18 cellular contexts compared by ENCODE assay signal in genomic region chr9:119509291-119509905, GRCh38.
DNase-seq lines count a peak whose midpoint lies in the region; ATAC-seq and TF ChIP-seq lines count a peak whose summit lies in the region.
"Had no signal": no experiment of that assay in that cellular context is flagged by ENCODE, and none has a peak within 500 bp of the region (broad histone marks: within the 10 kb centered on the region; RNA-seq: fewer than 3 reads in every experiment).

No MANE protein-coding gene starts in this region.

- H3K27ac ChIP-seq in RWPE2 (ENCODE audit: poor library complexity, severe bottlenecking) (no peak overlapping the region), foreskin keratinocyte (no peak overlapping the region), trophoblast cell (ENCODE audit: low read depth, low read length) (no peak overlapping the region), MM.1S (ENCODE audit: low read length) (no peak overlapping the region)
- H3K27ac ChIP-seq: BLaER1, HL-60 had no signal

- H3K4me3 ChIP-seq in RWPE2 (ENCODE audit: severe bottlenecking) (no peak overlapping the region), trophoblast cell (ENCODE audit: low read depth, low read length) (no peak overlapping the region), MM.1S (ENCODE audit: low read length) (no peak overlapping the region)
- H3K4me3 ChIP-seq: BLaER1 had no signal

- H3K23ac ChIP-seq in trophoblast cell (ENCODE audit: low read length): no peak overlapping the region

- no peak overlapping the region for H3K4me2 ChIP-seq in trophoblast cell (ENCODE audit: low read length)
- H3K4me2 ChIP-seq in MM.1S (ENCODE audit: low read depth, low read length): no peak overlapping the region
- H3K4me2 ChIP-seq: BLaER1 had no signal

- no peaks in the 10 kb centered on the region for H3K79me1 ChIP-seq in trophoblast cell (ENCODE audit: low read length)

- H4K12ac ChIP-seq in trophoblast cell (ENCODE audit: low read depth, low read length): no peak overlapping the region

- no peaks in the 10 kb centered on the region for H3F3A ChIP-seq in MM.1S (ENCODE audit: insufficient read depth, low read length)

- no peak overlapping the region for H3K18ac ChIP-seq in trophoblast cell (ENCODE audit: low read length)

- H3K4me1 ChIP-seq in RWPE2 (ENCODE audit: insufficient read depth, poor library complexity, severe bottlenecking) (no peaks in the 10 kb centered on the region), foreskin keratinocyte (no peaks in the 10 kb centered on the region), trophoblast cell (ENCODE audit: control insufficient read depth in 1 of 2, insufficient read depth in 2 of 2, low read length in 2 of 2) (no peaks in the 10 kb centered on the region), MM.1S (ENCODE audit: low read length) (no peaks in the 10 kb centered on the region)
- H3K4me1 ChIP-seq: BLaER1, Caco-2 had no signal

- ATAC-seq in RWPE2 (ENCODE audit: low read depth) (peak; percentile 52; the same call in 2 of the 3 replicates), foreskin keratinocyte (peak; percentile 89)
- no peak for ATAC-seq in stimulated activated naive CD8-positive, alpha-beta T cell treated with anti-CD3 and anti-CD28 coated beads, Interleukin-15, Interleukin-2, amounts not matched to agents 100 U/mL and 50 U/mL, for 24 hours

- TF ChIP-seq CTCF in RWPE2 (IDR thresholded peaks at IDR 0.05; ENCODE audit: poor library complexity, severe bottlenecking) (no peak), foreskin keratinocyte (conservative IDR thresholded peaks at IDR 0.05) (no peak), MM.1S (IDR thresholded peaks at IDR 0.05; ENCODE audit: low read length) (no peak)

- H3K79me2 ChIP-seq in trophoblast cell (ENCODE audit: control insufficient read depth, insufficient read depth, low read length, poor library complexity) (no peaks in the 10 kb centered on the region), MM.1S (ENCODE audit: low read length) (no peaks in the 10 kb centered on the region)

- H2BK12ac ChIP-seq in trophoblast cell (ENCODE audit: low read length): no peak overlapping the region

- H2AFZ ChIP-seq in trophoblast cell (ENCODE audit: insufficient read depth, low read length, poor library complexity) (no peak overlapping the region), MM.1S (ENCODE audit: low read length) (no peak overlapping the region)

- no peak overlapping the region for H4K8ac ChIP-seq in trophoblast cell (ENCODE audit: low read depth, low read length)

- H3K4ac ChIP-seq in trophoblast cell (ENCODE audit: low read depth, low read length): no peak overlapping the region

- no peak overlapping the region for H2BK120ac ChIP-seq in trophoblast cell (ENCODE audit: insufficient read depth, low read length, poor library complexity)

- no peak overlapping the region for H3K14ac ChIP-seq in trophoblast cell (ENCODE audit: low read length)

- no peaks in the 10 kb centered on the region for H4K20me1 ChIP-seq in MM.1S (ENCODE audit: insufficient read depth, low read length)
- H4K20me1 ChIP-seq: BLaER1 had no signal

- WGBS in trophoblast cell (ENCODE audit: extremely low coverage, insufficient coverage, insufficient read length): no CpG with 5 or more reads among the region's 2 CpGs

- H3K9ac ChIP-seq in trophoblast cell (ENCODE audit: low read length) (peak overlapping the region; percentile 53), MM.1S (ENCODE audit: low read length) (no peak overlapping the region)
- H3K9ac ChIP-seq: BLaER1 had no signal

- peak; percentile 46 for DNase-seq in NCI-H748 (lab: John Stamatoyannopoulos, UW; ENCODE audit: unreplicated experiment)
- DNase-seq in NCI-H748 treated with DMSO at 0.1 percent for 48 hours (lab: John Stamatoyannopoulos, UW): no peak
- DNase-seq in RWPE2 (ENCODE audit: low spot score): no peak
- peak; percentile 20 to 67 for DNase-seq in foreskin keratinocyte
- no peak for DNase-seq in trophoblast cell
- no peak for DNase-seq in MM.1S
- no peak for DNase-seq in stimulated activated naive CD8-positive, alpha-beta T cell treated with anti-CD3 and anti-CD28 coated beads, Interleukin-15, Interleukin-2, amounts not matched to agents 100 U/mL and 50 U/mL, for 24 hours
- DNase-seq in NCI-H1092 treated with DMSO at 0.1 percent for 48 hours (lab: John Stamatoyannopoulos, UW): no peak
- DNase-seq: 8988T; AML-193; Caco-2; CD8-positive, alpha-beta memory T cell; DND-41; GDM1; HCEC 1CT; HFFc6 had no signal

- no peak overlapping the region for H2BK5ac ChIP-seq in trophoblast cell (ENCODE audit: low read depth, low read length, poor library complexity)

- H2AK5ac ChIP-seq in trophoblast cell (ENCODE audit: low read length): no peak overlapping the region

- H4K91ac ChIP-seq in trophoblast cell (ENCODE audit: low read depth, low read length): no peak overlapping the region

- H3K27me3 ChIP-seq in RWPE2 (ENCODE audit: insufficient read depth, poor library complexity, severe bottlenecking): no peaks in the 10 kb centered on the region
- H3K27me3 ChIP-seq in foreskin keratinocyte: no peaks in the 10 kb centered on the region
- no peaks in the 10 kb centered on the region for H3K27me3 ChIP-seq in trophoblast cell (ENCODE audit: insufficient read depth, low read length)
- no peaks in the 10 kb centered on the region for H3K27me3 ChIP-seq in MM.1S (replicated peaks; ENCODE audit: insufficient read depth, low read length)
- H3K27me3 ChIP-seq: BLaER1 had no signal

- no peaks in the 10 kb centered on the region for H3K9me2 ChIP-seq in MM.1S (replicated peaks; ENCODE audit: insufficient read depth, low read length)

- H3K36me3 ChIP-seq in RWPE2 (ENCODE audit: low read depth): no peaks in the 10 kb centered on the region
- H3K36me3 ChIP-seq in trophoblast cell (ENCODE audit: control insufficient read depth in 1 of 2, insufficient read depth in 2 of 2, low read length in 2 of 2): no peaks in the 10 kb centered on the region
- no peaks in the 10 kb centered on the region for H3K36me3 ChIP-seq in MM.1S (replicated peaks; ENCODE audit: insufficient read depth, low read length)
- H3K36me3 ChIP-seq: BLaER1 had no signal

- H3K9me3 ChIP-seq in RWPE2 (ENCODE audit: severe bottlenecking) (no peaks in the 10 kb centered on the region), trophoblast cell (ENCODE audit: insufficient read depth, low read depth, low read length) (no peaks in the 10 kb centered on the region), MM.1S (replicated peaks; ENCODE audit: insufficient read depth, low read length) (no peaks in the 10 kb centered on the region)
- H3K9me3 ChIP-seq: BLaER1, Caco-2 had no signal

Comparison
In these comparisons a context has a peak if more than half of its experiments do, and no peak if none do; other contexts are left out.
1. DNase-seq: peak in NCI-H748 (single experiment) and foreskin keratinocyte (2 of 2); none in NCI-H748 treated with DMSO at 0.1 percent for 48 hours (single experiment), RWPE2 (single experiment), trophoblast cell (0 of 2), MM.1S (single experiment), stimulated activated naive CD8-positive, alpha-beta T cell treated with anti-CD3 and anti-CD28 coated beads, Interleukin-15, Interleukin-2, amounts not matched to agents 100 U/mL and 50 U/mL, for 24 hours (single experiment) and NCI-H1092 treated with DMSO at 0.1 percent for 48 hours (single experiment).